ENCODE assay signal across 23 cellular contexts in the genomic region with DNA sequence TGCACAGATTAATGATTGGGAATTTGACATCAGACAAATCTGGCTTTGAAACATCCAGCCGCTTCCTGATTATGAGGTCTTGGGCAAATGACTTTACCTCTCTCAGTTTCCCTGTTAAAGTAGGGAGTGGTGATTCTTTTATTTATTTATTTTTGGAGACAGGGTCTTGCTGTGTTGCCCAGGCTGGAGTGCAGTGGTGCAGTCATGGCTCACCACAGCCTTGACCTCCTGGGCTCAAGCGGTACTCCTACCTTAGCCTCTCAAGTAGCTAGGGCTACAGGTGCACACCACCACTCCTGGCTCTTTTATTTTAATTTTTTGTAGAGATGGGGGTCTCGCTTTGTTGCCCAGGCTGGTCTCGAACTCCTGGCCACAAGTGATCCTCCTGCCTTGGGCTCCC. TPM values are rescaled to one million over a fixed set of nuclear protein-coding genes. Genes with fewer than 3 reads are reported as not detected.
DNase-seq lines count a peak whose midpoint lies in the region; ATAC-seq, FAIRE-seq and TF ChIP-seq lines count a peak whose summit lies in the region.
"Had no signal": no experiment of that assay in that cellular context is flagged by ENCODE, and none has a peak within 500 bp of the region (broad histone marks: within the 10 kb centered on the region; RNA-seq: fewer than 3 reads in every experiment).

No MANE protein-coding gene starts in this region.

- H3K4me3 ChIP-seq in SK-N-SH (ENCODE audit: low read depth in 2 of 2, low read length in 1 of 2): 0 out of 4 replicates have a peak overlapping the region, but pooled peaks of 1 of the 2 experiments have one; percentile 91
- 0 out of 4 replicates have a peak overlapping the region, but pooled peaks of 1 of the 2 experiments have one; percentile 91 for H3K4me3 ChIP-seq in DND-41 (ENCODE audit: low read depth in 1 of 2, low read length in 2 of 2)
- H3K4me3 ChIP-seq in astrocyte (ENCODE audit: insufficient read depth, low read depth, low read length): no peak overlapping the region
- no peak overlapping the region for H3K4me3 ChIP-seq in Caco-2 (ENCODE audit: low read depth, low read length)
- H3K4me3 ChIP-seq: gastroesophageal sphincter, transverse colon had no signal

- no peak for TF ChIP-seq EP300 in SK-N-SH (IDR thresholded peaks at IDR 0.05; ENCODE audit: borderline replicate concordance in 1 of 2, low read depth in 1 of 2, low read length in 1 of 2)

- H3K79me2 ChIP-seq in SK-N-SH (ENCODE audit: insufficient read depth) (peaks cover 56% of the 10 kb centered on the region), DND-41 (ENCODE audit: insufficient read depth, low read length) (peaks cover 48% of the 10 kb centered on the region), astrocyte (ENCODE audit: insufficient read depth, low read length) (peaks cover 45% of the 10 kb centered on the region)

- POLR2A ChIA-PET in SK-N-SH (lab: Yijun Ruan, JAX) (interaction anchor here (2.2 to 3.6 kb wide), 2 partner anchors 8 to 11 kb away, joined by 6 to 29 read pairs; a partner anchor contains a TSS), Caco-2 (lab: Charles Lee) (interaction anchor here (0.6 kb wide), 1 partner anchor 918 kb away, joined by 3 read pairs; no protein-coding TSS in a partner anchor)

- CTCF ChIA-PET in SK-N-SH (lab: Yijun Ruan, JAX) (interaction anchor here (2.3 to 2.8 kb wide), 3 partner anchors 8 to 41 kb away, joined by 8 to 11 read pairs (median 8); a partner anchor contains a TSS), Caco-2 (lab: Charles Lee) (no interaction called here)

- no peaks in the 10 kb centered on the region for H3K9me3 Mint-ChIP-seq in astrocyte (ENCODE audit: unreplicated experiment)
- H3K9me3 Mint-ChIP-seq in natural killer cell: no peaks in the 10 kb centered on the region
- H3K9me3 Mint-ChIP-seq in Caco-2 (ENCODE audit: unreplicated experiment): no peaks in the 10 kb centered on the region
- H3K9me3 Mint-ChIP-seq: H9 had no signal

- TF ChIP-seq CTCF in SK-N-SH (IDR thresholded peaks at IDR 0.05) (no peak), DND-41 (IDR thresholded peaks at IDR 0.05; ENCODE audit: borderline replicate concordance, extremely low read depth, low read length, poor library complexity, severe bottlenecking) (no peak), astrocyte (IDR thresholded peaks at IDR 0.05; ENCODE audit: insufficient read depth, low read depth, low read length) (no peak), natural killer cell (IDR thresholded peaks at IDR 0.05) (no peak), Caco-2 (IDR thresholded peaks at IDR 0.05; ENCODE audit: insufficient read depth in 1 of 2, low read depth in 1 of 2, low read length in 1 of 2, severe bottlenecking in 1 of 2, unreplicated experiment in 1 of 2) (no peak)

- intact Hi-C loops in natural killer cell (cut with micrococcal nuclease) (no loop called here), Caco-2 (cut with micrococcal nuclease; ENCODE audit: unreplicated experiment) (no loop called here)

- H3K27me3 ChIP-seq in SK-N-SH (ENCODE audit: insufficient read depth) (no peaks in the 10 kb centered on the region), DND-41 (ENCODE audit: insufficient read depth, low read length, poor library complexity) (no peaks in the 10 kb centered on the region), astrocyte (ENCODE audit: insufficient read depth, low read length) (no peaks in the 10 kb centered on the region), Caco-2 (replicated peaks; ENCODE audit: control insufficient read depth, insufficient read depth, low read length) (no peaks in the 10 kb centered on the region)
- H3K27me3 ChIP-seq: transverse colon had no signal

- H3K36me3 Mint-ChIP-seq in astrocyte (ENCODE audit: low read depth, unreplicated experiment) (peaks cover 6% of the 10 kb centered on the region), natural killer cell (no peaks in the 10 kb centered on the region), Caco-2 (ENCODE audit: insufficient read depth, unreplicated experiment) (peaks cover 54% of the 10 kb centered on the region)

- DNase-seq in SK-N-SH (no peak), DND-41 (no peak), astrocyte (ENCODE audit: low read depth) (no peak), natural killer cell (no peak), Caco-2 (no peak), NK-92 (lab: John Stamatoyannopoulos, UW; ENCODE audit: unreplicated experiment) (no peak)
- DNase-seq: 8988T; activated CD8-positive, alpha-beta memory T cell treated with anti-CD3 and anti-CD28 coated beads for 24 hours; activated gamma-delta T cell treated with Interleukin-2 at 50 U/mL for 16 hours; C1 segment of cervical spinal cord; cortex of kidney; DMS79; H9; NCI-H774; RPMI8226; stimulated activated CD4-positive, alpha-beta T cell treated with anti-CD3 and anti-CD28 coated beads, Interleukin-15, amount 100 ng/mL, for 24 hours; stimulated activated naive CD4-positive, alpha-beta T cell; transverse colon had no signal

- H3K27ac ChIP-seq in SK-N-SH (ENCODE audit: low read depth in 2 of 2, low read length in 1 of 2): no peak overlapping the region
- H3K27ac ChIP-seq in DND-41 (ENCODE audit: low read length): 0 out of 2 replicates have a peak overlapping the region, but pooled peaks have one; percentile 37
- no peak overlapping the region for H3K27ac ChIP-seq in astrocyte (ENCODE audit: low read depth, low read length)
- H3K27ac ChIP-seq: gastroesophageal sphincter, prostate gland, transverse colon had no signal

- H3F3A ChIP-seq in SK-N-SH (replicated peaks; ENCODE audit: insufficient read depth): no peaks in the 10 kb centered on the region

- 94% methylated on average over 4 of the region's 4 CpGs for WGBS in SK-N-SH (ENCODE audit: low lambda C conversion rate)

- H3K9me3 ChIP-seq in SK-N-SH: no peaks in the 10 kb centered on the region
- no peaks in the 10 kb centered on the region for H3K9me3 ChIP-seq in DND-41 (ENCODE audit: insufficient read depth, low read length, severe bottlenecking)
- H3K9me3 ChIP-seq in astrocyte (ENCODE audit: insufficient read depth, low read depth, low read length): no peaks in the 10 kb centered on the region
- H3K9me3 ChIP-seq in Caco-2: no peaks in the 10 kb centered on the region
- H3K9me3 ChIP-seq: gastroesophageal sphincter, prostate gland, transverse colon had no signal

- H3K4me1 ChIP-seq in SK-N-SH (ENCODE audit: control insufficient read depth in 1 of 2, insufficient read depth in 2 of 2, low read depth in 1 of 2, low read length in 1 of 2): peaks cover 6 to 14% of the 10 kb centered on the region in 2 experiments; a peak in 3 of 4 replicates
- H3K4me1 ChIP-seq in DND-41 (ENCODE audit: insufficient read depth, low read length): peaks cover 29% of the 10 kb centered on the region
- peaks cover 13% of the 10 kb centered on the region for H3K4me1 ChIP-seq in astrocyte (ENCODE audit: insufficient read depth, low read length)
- 0 out of 2 replicates have a peak, but pooled peaks cover 4% of the 10 kb centered on the region for H3K4me1 ChIP-seq in Caco-2

- no peak overlapping the region for H3K9ac ChIP-seq in SK-N-SH
- H3K9ac ChIP-seq in DND-41 (ENCODE audit: low read depth, low read length): 0 out of 2 replicates have a peak overlapping the region, but pooled peaks have one; percentile 91
- no peak overlapping the region for H3K9ac ChIP-seq in astrocyte (ENCODE audit: low read length)

- ATAC-seq in SK-N-SH treated with all-trans-retinoic acid at 6 μM for 48 hours (no peak), DND-41 (ENCODE audit: insufficient read depth, low read depth) (no peak), natural killer cell (no peak), HG03442 (IDR thresholded peaks at IDR 0.05; ENCODE audit: unreplicated experiment) (no peak)
- ATAC-seq: gastroesophageal sphincter had no signal

- H3K36me3 ChIP-seq in SK-N-SH (replicated peaks in 1 of 2; ENCODE audit: control insufficient read depth in 1 of 2, insufficient read depth in 2 of 2, low read length in 1 of 2) (peaks cover 21 to 22% of the 10 kb centered on the region in 2 experiments), DND-41 (ENCODE audit: insufficient read depth, low read length) (peaks cover 61% of the 10 kb centered on the region), astrocyte (ENCODE audit: insufficient read depth, low read length) (peaks cover 19% of the 10 kb centered on the region), Caco-2 (ENCODE audit: control insufficient read depth, insufficient read depth, low read length) (peaks cover 2% of the 10 kb centered on the region)

- FAIRE-seq in astrocyte (lab: Jason Lieb, UNC): no peak

- H2AFZ ChIP-seq in SK-N-SH (ENCODE audit: low read depth): no peak overlapping the region
- H2AFZ ChIP-seq in DND-41 (ENCODE audit: low read depth, low read length): no peak overlapping the region
- H2AFZ ChIP-seq in astrocyte (ENCODE audit: low read depth, low read length): no peak overlapping the region

- peak overlapping the region; percentile 78; the same call in 1 of the 2 replicates for H3K4me2 ChIP-seq in SK-N-SH
- peak overlapping the region; percentile 93; the same call in 1 of the 2 replicates for H3K4me2 ChIP-seq in DND-41 (ENCODE audit: insufficient read depth, low read length)
- peak overlapping the region; percentile 96 for H3K4me2 ChIP-seq in astrocyte (ENCODE audit: low read length)

- H3K27ac Mint-ChIP-seq in astrocyte (ENCODE audit: unreplicated experiment): peak overlapping the region; percentile 47
- peak overlapping the region; percentile 59 to 63 for H3K27ac Mint-ChIP-seq in natural killer cell
- no peak overlapping the region for H3K27ac Mint-ChIP-seq in Caco-2 (ENCODE audit: unreplicated experiment)
- H3K27ac Mint-ChIP-seq: H9 had no signal

- no TSS peak for BruUV-seq in Caco-2 (replicated peaks; lab: Mats Ljungman, UMichigan)

- H3K4me1 Mint-ChIP-seq in astrocyte (ENCODE audit: low read depth, unreplicated experiment): peaks cover 8% of the 10 kb centered on the region
- H3K4me1 Mint-ChIP-seq in natural killer cell: peaks cover 25 to 33% of the 10 kb centered on the region in 2 donors
- H3K4me1 Mint-ChIP-seq in Caco-2 (ENCODE audit: low read depth, unreplicated experiment): peaks cover 6% of the 10 kb centered on the region

- no peak for TF ChIP-seq RAD21 in SK-N-SH (IDR thresholded peaks at IDR 0.05; ENCODE audit: low read length)

- no peaks in the 10 kb centered on the region for H3K9me2 ChIP-seq in SK-N-SH

- H3K27me3 Mint-ChIP-seq in astrocyte (ENCODE audit: low read depth, unreplicated experiment) (no peaks in the 10 kb centered on the region), natural killer cell (ENCODE audit: low read depth in 2 of 2) (no peaks in the 10 kb centered on the region), Caco-2 (ENCODE audit: insufficient read depth, unreplicated experiment) (no peaks in the 10 kb centered on the region)

- H4K20me1 ChIP-seq in SK-N-SH (ENCODE audit: insufficient read depth) (peaks cover 26% of the 10 kb centered on the region), DND-41 (ENCODE audit: insufficient read depth, low read length) (peaks cover 44% of the 10 kb centered on the region), astrocyte (ENCODE audit: insufficient read depth, low read length) (peaks cover 63% of the 10 kb centered on the region)

- H3K4me3 Mint-ChIP-seq in astrocyte (ENCODE audit: unreplicated experiment): peak overlapping the region; percentile 100
- peak overlapping the region; percentile 58 for H3K4me3 Mint-ChIP-seq in natural killer cell
- H3K4me3 Mint-ChIP-seq in Caco-2 (ENCODE audit: unreplicated experiment): no peak overlapping the region

RNA-seq across cellular contexts. Expression of a gene that starts 2.7 kb away (rescaled TPM):
- 400 and 453 TPM in 2 replicates for polyA plus RNA-seq in SK-N-SH (2012; rRNA removed)
- polyA plus RNA-seq in SK-N-SH (2012; cell fraction: cytosol; rRNA removed): 207 and 336 TPM in 2 replicates
- 110 and 206 TPM in 2 replicates for polyA plus RNA-seq in SK-N-SH (2012; cell fraction: nucleus; rRNA removed)
- total RNA-seq in astrocyte: 215 and 218 TPM in 2 replicates
- 100 to 1,000 TPM; 109 to 115 (median 109) TPM for total RNA-seq in natural killer cell
- 264 and 274 TPM in 2 replicates for total RNA-seq in Caco-2 (2022)

RNA-seq across cellular contexts. Expression of a gene that starts 10.8 kb away (rescaled TPM):
- 0.48 and 0.52 TPM in 2 replicates for polyA plus RNA-seq in SK-N-SH (2012; rRNA removed)
- 0.37 and 0.63 TPM in 2 replicates for polyA plus RNA-seq in SK-N-SH (2012; cell fraction: cytosol; rRNA removed)
- 2.0 and 4.0 TPM in 2 replicates for polyA plus RNA-seq in SK-N-SH (2012; cell fraction: nucleus; rRNA removed)
- total RNA-seq in astrocyte: 2.1 and 2.8 TPM in 2 replicates
- total RNA-seq in natural killer cell: not detected
- 0.79 TPM in 1 of 2 replicates, not detected in the other for total RNA-seq in Caco-2 (2022)
- total RNA-seq: liver, transverse colon had no signal
- polyA plus RNA-seq: liver had no signal

RNA-seq across cellular contexts. Expression of a gene that starts 11.4 kb away (rescaled TPM):
- polyA plus RNA-seq in SK-N-SH (2012; rRNA removed): 10.5 and 11.1 TPM in 2 replicates
- polyA plus RNA-seq in SK-N-SH (2012; cell fraction: cytosol; rRNA removed): 4.3 and 5.6 TPM in 2 replicates
- 50.6 and 58.3 TPM in 2 replicates for polyA plus RNA-seq in SK-N-SH (2012; cell fraction: nucleus; rRNA removed)
- total RNA-seq in astrocyte (17.3 and 19.0 TPM in 2 replicates), natural killer cell (1 to 10 TPM; 1.1 to 4.2 (median 1.3) TPM), Caco-2 (2022) (2.9 and 3.5 TPM in 2 replicates)

RNA-seq across cellular contexts. Expression of a gene that starts 25.8 kb away (rescaled TPM):
- polyA plus RNA-seq in SK-N-SH (2012; rRNA removed): 24.9 and 26.7 TPM in 2 replicates
- 10.6 and 16.0 TPM in 2 replicates for polyA plus RNA-seq in SK-N-SH (2012; cell fraction: cytosol; rRNA removed)
- polyA plus RNA-seq in SK-N-SH (2012; cell fraction: nucleus; rRNA removed): 64.7 and 94.3 TPM in 2 replicates
- total RNA-seq in astrocyte (11.9 and 15.0 TPM in 2 replicates), natural killer cell (10 to 100 TPM; 36.9 to 42.1 (median 41.6) TPM), Caco-2 (2022) (17.3 and 19.7 TPM in 2 replicates)

RNA-seq across cellular contexts. Expression of a gene that starts 41.4 kb away (rescaled TPM):
- polyA plus RNA-seq in SK-N-SH (2012; rRNA removed): 2.0 and 2.1 TPM in 2 replicates
- polyA plus RNA-seq in SK-N-SH (2012; cell fraction: cytosol; rRNA removed): 0.57 and 0.60 TPM in 2 replicates
- polyA plus RNA-seq in SK-N-SH (2012; cell fraction: nucleus; rRNA removed): 10.1 and 11.7 TPM in 2 replicates
- total RNA-seq in astrocyte: 2.2 and 6.4 TPM in 2 replicates
- 10 to 100 TPM; 16.6 to 29.2 (median 25.6) TPM for total RNA-seq in natural killer cell
- total RNA-seq in Caco-2 (2022): 12.4 and 14.0 TPM in 2 replicates
